ENCODE assay signal across 26 cellular contexts in genomic region chr21:21997390-21998333, GRCh38.
DNase-seq lines count a peak whose midpoint lies in the region; ATAC-seq and TF ChIP-seq lines count a peak whose summit lies in the region.
"Had no signal": no experiment of that assay in that cellular context is flagged by ENCODE, and none has a peak within 500 bp of the region (broad histone marks: within the 10 kb centered on the region; RNA-seq: fewer than 3 reads in every experiment).

No MANE protein-coding gene starts in this region.

- no peaks in the 10 kb centered on the region for H4K20me1 ChIP-seq in BLaER1 treated with 17β-estradiol and CSF1 and Interleukin-3, amounts not matched to agents 10 nM and 100 nM
- no peaks in the 10 kb centered on the region for H4K20me1 ChIP-seq in GM23338 (replicated peaks; ENCODE audit: insufficient read depth)

- H3K9me2 ChIP-seq in GM23338 (ENCODE audit: insufficient read depth): 0 out of 2 replicates have a peak, but pooled peaks cover 13% of the 10 kb centered on the region
- H3K9me2 ChIP-seq: SK-N-SH had no signal

- no peaks in the 10 kb centered on the region for H3K36me3 ChIP-seq in BLaER1 treated with 17β-estradiol and CSF1 and Interleukin-3, amounts not matched to agents 10 nM and 100 nM
- no peaks in the 10 kb centered on the region for H3K36me3 ChIP-seq in GM23338 (ENCODE audit: insufficient read depth)
- H3K36me3 ChIP-seq: right lobe of liver, thoracic aorta, uterus had no signal

- 0 out of 2 replicates have a peak overlapping the region, but pooled peaks have one; percentile 70 for H2AFZ ChIP-seq in GM23338
- H2AFZ ChIP-seq: parathyroid adenoma had no signal

- ATAC-seq in GM23338: no peak
- ATAC-seq: HepG2, right lobe of liver had no signal

- peaks cover 4% of the 10 kb centered on the region; the same call in 2 of the 3 replicates for H3K4me1 Mint-ChIP-seq in GM23338
- H3K4me1 Mint-ChIP-seq: CD14-positive monocyte had no signal

- H3K79me2 ChIP-seq in GM23338 (replicated peaks; ENCODE audit: insufficient read depth): no peaks in the 10 kb centered on the region
- H3K79me2 ChIP-seq: parathyroid adenoma had no signal

- H3F3A ChIP-seq in GM23338 (replicated peaks; ENCODE audit: low read depth): no peaks in the 10 kb centered on the region

- peak overlapping the region in 8 of 11 experiments; percentile 31 to 70 (median 56); a peak in 16 of 22 replicates for H3K4me2 ChIP-seq in BLaER1 treated with 17β-estradiol and CSF1 and Interleukin-3, amounts not matched to agents 10 nM and 100 nM
- no peak overlapping the region for H3K4me2 ChIP-seq in GM23338
- H3K4me2 ChIP-seq: SK-N-SH had no signal

- peaks cover 15% of the 10 kb centered on the region for H3K36me3 Mint-ChIP-seq in GM23338 (ENCODE audit: low read depth)
- H3K36me3 Mint-ChIP-seq: CD14-positive monocyte had no signal

- H3K9ac ChIP-seq in BLaER1 treated with 17β-estradiol and CSF1 and Interleukin-3, amounts not matched to agents 10 nM and 100 nM: no peak overlapping the region
- H3K9ac ChIP-seq: parathyroid adenoma, SK-N-SH had no signal

- H3K4me3 ChIP-seq in BLaER1 treated with 17β-estradiol and CSF1 and Interleukin-3, amounts not matched to agents 10 nM and 100 nM: no peak overlapping the region
- H3K4me3 ChIP-seq in GM23338: no peak overlapping the region
- H3K4me3 ChIP-seq: right lobe of liver, thoracic aorta, uterus had no signal

- peaks cover 0 to 14% (median 11%) of the 10 kb centered on the region in 10 experiments; a peak in 16 of 20 replicates for H3K4me1 ChIP-seq in BLaER1 treated with 17β-estradiol and CSF1 and Interleukin-3, amounts not matched to agents 10 nM and 100 nM
- H3K4me1 ChIP-seq in GM23338 (ENCODE audit: insufficient read depth): no peaks in the 10 kb centered on the region
- H3K4me1 ChIP-seq: parathyroid adenoma, right lobe of liver, uterus had no signal

- H3K9me3 ChIP-seq in BLaER1 treated with 17β-estradiol and CSF1 and Interleukin-3, amounts not matched to agents 10 nM and 100 nM (replicated peaks in 1 of 11): peaks cover 10 to 33% (median 24%) of the 10 kb centered on the region in 11 experiments; a peak in 19 of 22 replicates
- H3K9me3 ChIP-seq: SK-N-SH, thoracic aorta, uterus had no signal

- H3K27ac ChIP-seq in BLaER1 treated with 17β-estradiol and CSF1 and Interleukin-3, amounts not matched to agents 10 nM and 100 nM: peak overlapping the region in 5 of 11 experiments; percentile 8 to 57 (median 40); a peak in 6 of 22 replicates
- no peak overlapping the region for H3K27ac ChIP-seq in GM23338 (ENCODE audit: low read depth)
- H3K27ac ChIP-seq: parathyroid adenoma, right lobe of liver, RWPE1, thoracic aorta, uterus had no signal

- no peak for TF ChIP-seq CTCF in GM23338 (conservative IDR thresholded peaks at IDR 0.05; ENCODE audit: low read depth in 2 of 2)

- H3K27ac Mint-ChIP-seq in GM23338: no peak overlapping the region
- H3K27ac Mint-ChIP-seq: activated T-cell treated with anti-CD3 and anti-CD28 coated beads, Interleukin-2, amount 50 U/mL, for 24 hours; CD14-positive monocyte; nephron progenitor cell had no signal

- peak; percentile 3 for DNase-seq in GM23338 (ENCODE audit: low spot score)
- peak; percentile 2 for DNase-seq in RPMI7951 (ENCODE audit: low read depth)
- peak; percentile 60 for DNase-seq in islet precursor cell
- no peak for DNase-seq in DMS 273 treated with DMSO at 0.1 percent for 48 hours (lab: John Stamatoyannopoulos, UW)
- DNase-seq in pons (ENCODE audit: low spot score): no peak
- DNase-seq in HuH-7 (ENCODE audit: low spot score): no peak
- DNase-seq in kidney tubule cell (ENCODE audit: low spot score): no peak
- DNase-seq: activated CD4-positive, alpha-beta T cell treated with anti-CD3 and anti-CD28 coated beads for 1 hour; activated naive CD4-positive, alpha-beta T cell; activated T-cell treated with anti-CD3 and anti-CD28 coated beads, Interleukin-2, amount 50 U/mL, for 24 hours; Calu3; EL; NCI-H1092; NCI-H2029; NCI-H526 treated with DMSO at 0.1 percent for 48 hours; nephron progenitor cell; right lobe of liver; SK-N-SH; stimulated activated CD4-positive, alpha-beta T cell treated with anti-CD3 and anti-CD28 coated beads, Interleukin-2, amount 100 ng/mL, for 48 hours; uterus had no signal

- no peaks in the 10 kb centered on the region for H3K27me3 ChIP-seq in BLaER1 treated with 17β-estradiol and CSF1 and Interleukin-3, amounts not matched to agents 10 nM and 100 nM
- no peaks in the 10 kb centered on the region for H3K27me3 ChIP-seq in GM23338 (ENCODE audit: insufficient read depth)
- H3K27me3 ChIP-seq: right lobe of liver, uterus had no signal

- H3K4me3 Mint-ChIP-seq in GM23338: no peak overlapping the region
- H3K4me3 Mint-ChIP-seq: activated T-cell treated with anti-CD3 and anti-CD28 coated beads, Interleukin-2, amount 50 U/mL, for 24 hours; CD14-positive monocyte; nephron progenitor cell had no signal

- peaks cover 2% of the 10 kb centered on the region for H3K27me3 Mint-ChIP-seq in GM23338 (ENCODE audit: insufficient read depth, low read depth, poor library complexity)
- H3K27me3 Mint-ChIP-seq: activated T-cell treated with anti-CD3 and anti-CD28 coated beads, Interleukin-2, amount 50 U/mL, for 24 hours had no signal

- peaks cover 20% of the 10 kb centered on the region for H3K9me3 Mint-ChIP-seq in GM23338

TF ChIP-seq in GM23338, 12 proteins besides CTCF, POLR2A, EP300 and RAD21 (continues in another document):
- TF ChIP-seq ZNF331 (CRISPR knock-in tag; IDR thresholded peaks at IDR 0.05; ENCODE audit: low read depth): no peak
- TF ChIP-seq ETS1 (IDR thresholded peaks at IDR 0.05): no peak
- TF ChIP-seq REST (IDR thresholded peaks at IDR 0.05; ENCODE audit: unreplicated experiment): no peak
- TF ChIP-seq ZNF114 (CRISPR knock-in tag; IDR thresholded peaks at IDR 0.05): no peak
- TF ChIP-seq POLR2AphosphoS5 (IDR thresholded peaks at IDR 0.05; ENCODE audit: low read depth): no peak

Comparison
In these comparisons a context has a peak if more than half of its experiments do, and no peak if none do; other contexts are left out.
1. DNase-seq: peak in GM23338 (single experiment), RPMI7951 (single experiment) and islet precursor cell (single experiment); none in DMS 273 treated with DMSO at 0.1 percent for 48 hours (single experiment), pons (single experiment), HuH-7 (single experiment) and kidney tubule cell (single experiment).